ENCODE assay signal across 1 cellular context in the genomic region with DNA sequence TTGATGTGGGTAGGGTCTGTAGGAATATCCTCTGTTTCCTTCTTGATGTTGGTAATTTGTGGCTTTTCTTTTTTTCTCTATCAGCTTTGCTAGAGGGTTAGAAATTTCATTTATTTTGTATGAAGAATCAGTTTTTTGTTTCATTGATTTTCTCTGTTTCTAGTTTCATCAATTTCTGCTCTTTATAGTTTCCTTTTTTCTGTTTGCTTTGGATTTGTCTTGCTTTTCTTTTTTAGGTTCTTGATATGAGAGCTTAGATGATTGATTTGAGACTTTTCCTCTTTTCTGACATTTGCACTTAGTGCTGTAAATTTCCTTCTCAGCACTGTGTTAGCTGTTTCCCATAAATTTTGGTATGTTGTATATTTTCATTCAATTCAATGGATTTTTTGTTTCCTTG.
TF ChIP-seq lines count a peak whose summit lies in the region.

No MANE protein-coding gene starts in this region.

TF ChIP-seq in K562, 482 proteins besides CTCF, POLR2A, EP300 and RAD21 (continued from another document):
- TF ChIP-seq TGIF2 (CRISPR knock-in tag; IDR thresholded peaks at IDR 0.05) (no peak), GATAD2B (IDR thresholded peaks at IDR 0.05; ENCODE audit: borderline replicate concordance) (no peak)
